In genomic region chr17:51029568-51030463, GRCh38 we compare ENCODE assay signal across 10 cellular contexts.
DNase-seq lines count a peak whose midpoint lies in the region; ATAC-seq, FAIRE-seq and TF ChIP-seq lines count a peak whose summit lies in the region.
"Had no signal": no experiment of that assay in that cellular context is flagged by ENCODE, and none has a peak within 500 bp of the region (broad histone marks: within the 10 kb centered on the region; RNA-seq: fewer than 3 reads in every experiment).

No MANE protein-coding gene starts in this region.

- peaks cover 17% of the 10 kb centered on the region for H3K36me3 Mint-ChIP-seq in T-cell

- TF ChIP-seq EP300 in gastroesophageal sphincter (IDR thresholded peaks at IDR 0.05) = no peak

- peak overlapping the region; percentile 60 to 76 (median 73) for H3K4me3 Mint-ChIP-seq in T-cell

- H3K4me1 ChIP-seq in gastroesophageal sphincter = no peaks in the 10 kb centered on the region

- CTCF ChIA-PET in T-cell (lab: Charles Lee) = interaction anchor here in 1 of 2 donors (1.4 to 1.5 kb wide), 2 partner anchors 29 to 91 kb away, joined by 6 to 8 read pairs; partner anchors contain the start of gene SPAG9

- WGBS in gastroesophageal sphincter (ENCODE audit: low coverage in 1 of 2), 2 donors = 39 to 69% methylated on average over 3 of the region's 3 CpGs

- no peak for DNase-seq in activated CD4-positive, CD25-positive, alpha-beta regulatory T cell treated with anti-CD3 and anti-CD28 coated beads, Interleukin-2, amount 50 U/mL, for 72 hours
- DNase-seq in T-cell = no peak
- peak; percentile 40 for DNase-seq in stromal cell of bone marrow (ENCODE audit: low read depth)
- no peak for DNase-seq in stimulated activated CD4-positive, alpha-beta T cell treated with anti-CD3 and anti-CD28 coated beads, Interleukin-4, amount 100 ng/mL, for 24 hours
- DNase-seq in NCI-H446 treated with DMSO at 0.1 percent for 48 hours (lab: John Stamatoyannopoulos, UW) = no peak
- no peak for DNase-seq in frontal cortex (ENCODE audit: low spot score in 2 of 2)
- DNase-seq: C1 segment of cervical spinal cord had no signal

- H3K36me3 ChIP-seq in gastroesophageal sphincter = peaks cover 0 to 18% of the 10 kb centered on the region in 2 donors

- no peak for FAIRE-seq in frontal cortex (lab: Jason Lieb, UNC)

- peak overlapping the region in 3 of 4 donors; percentile 1 to 23 (median 11) for H3K27ac ChIP-seq in gastroesophageal sphincter

- no peaks in the 10 kb centered on the region for H3K9me3 ChIP-seq in gastroesophageal sphincter

- no peak for TF ChIP-seq CTCF in gastroesophageal sphincter (IDR thresholded peaks at IDR 0.05)

- H3K27me3 ChIP-seq in gastroesophageal sphincter = no peaks in the 10 kb centered on the region

- no peak for TF ChIP-seq POLR2A in gastroesophageal sphincter (IDR thresholded peaks at IDR 0.05)

- H3K4me1 Mint-ChIP-seq in T-cell = peaks cover 19 to 28% (median 26%) of the 10 kb centered on the region in 3 donors

- ATAC-seq in activated CD4-positive, CD25-positive, alpha-beta regulatory T cell treated with anti-CD3 and anti-CD28 coated beads, Interleukin-2, amount 50 U/mL, for 24 hours = peak; percentile 88
- ATAC-seq in T-cell (replicated peaks in 1 of 4) (peak; percentile 43 to 80 (median 70)), gastroesophageal sphincter (no peak)

- POLR2A ChIA-PET in T-cell (lab: Charles Lee) = interaction anchor here in 1 of 2 donors (0.6 kb wide), 1 partner anchor 70 kb away, joined by 8 read pairs; no protein-coding TSS in a partner anchor

- peak overlapping the region; percentile 94 to 97 for H3K27ac Mint-ChIP-seq in T-cell

- peak overlapping the region in 1 of 2 donors; percentile 6 for H3K4me3 ChIP-seq in gastroesophageal sphincter
- H3K4me3 ChIP-seq: lung had no signal

- no peaks in the 10 kb centered on the region for H3K27me3 Mint-ChIP-seq in T-cell

- H3K9me3 Mint-ChIP-seq in T-cell = no peaks in the 10 kb centered on the region
